8 cellular contexts compared by ENCODE assay signal in genomic region chr17:75152971-75153853, GRCh38. TPM values are rescaled to one million over a fixed set of nuclear protein-coding genes. Genes with fewer than 3 reads are reported as not detected.
DNase-seq lines count a peak whose midpoint lies in the region; TF ChIP-seq lines count a peak whose summit lies in the region.

No MANE protein-coding gene starts in this region.

- intact Hi-C loops in lower leg skin (cut with DNase I; ENCODE audit: low total_unique reads) = no loop called here

- no peaks in the 10 kb centered on the region for H3K27me3 ChIP-seq in suprapubic skin

- TF ChIP-seq CTCF in lower leg skin (IDR thresholded peaks at IDR 0.05) = no peak
- TF ChIP-seq CTCF in suprapubic skin (IDR thresholded peaks at IDR 0.05) = no peak

- H3K27ac ChIP-seq in KOPT-K1 (ENCODE audit: low read depth, low read length, poor library complexity, severe bottlenecking) = peak overlapping the region; percentile 93
- H3K27ac ChIP-seq in suprapubic skin = no peak overlapping the region

- H3K4me3 ChIP-seq in lower leg skin (ENCODE audit: low read depth, poor library complexity, severe bottlenecking) (peak overlapping the region; percentile 82), suprapubic skin (peak overlapping the region; percentile 98)

- H3K36me3 ChIP-seq in KOPT-K1 (ENCODE audit: insufficient read depth, low read length) (peaks cover 42% of the 10 kb centered on the region), suprapubic skin (peaks cover 3% of the 10 kb centered on the region)

- 5% methylated on average over 36 of the region's 36 CpGs for WGBS in lower leg skin, 2 donors
- WGBS in suprapubic skin = 5% methylated on average over 36 of the region's 36 CpGs

- peak; percentile 59 to 61 for DNase-seq in NCI-H524 (lab: John Stamatoyannopoulos, UW)
- no peak for DNase-seq in NCI-H524 treated with DMSO at 0.1 percent for 48 hours (lab: John Stamatoyannopoulos, UW)
- DNase-seq in SHP77 (lab: John Stamatoyannopoulos, UW) = peak; percentile 37 to 64
- peak; percentile 73 to 82 for DNase-seq in T47D (ENCODE audit: low read depth in 1 of 2, low spot score in 1 of 2)
- DNase-seq in lower leg skin (ENCODE audit: low spot score in 2 of 2) = peak in 1 of 2 donors; percentile 24
- peak; percentile 54 to 60 for DNase-seq in suprapubic skin (ENCODE audit: low spot score in 2 of 2)
- DNase-seq in effector CD4-positive, alpha-beta T cell = no peak

- TF ChIP-seq EP300 in suprapubic skin (IDR thresholded peaks at IDR 0.05) = no peak

- in situ Hi-C loops in T47D (cut with HindIII; ENCODE audit: low pct_unique_long_range_greater_than_20kb, low sequenced_read_pairs) = no loop called here

- H3K4me1 ChIP-seq in suprapubic skin = peaks cover 23% of the 10 kb centered on the region

- no peak for TF ChIP-seq POLR2A in lower leg skin (IDR thresholded peaks at IDR 0.05)
- TF ChIP-seq POLR2A in suprapubic skin (IDR thresholded peaks at IDR 0.05) = no peak

- H3K9me3 ChIP-seq in KOPT-K1 (ENCODE audit: insufficient read depth, low read length, poor library complexity, severe bottlenecking) = no peaks in the 10 kb centered on the region
- no peaks in the 10 kb centered on the region for H3K9me3 ChIP-seq in suprapubic skin

RNA-seq across cellular contexts. Expression of gene JPT1, which starts 1.1 kb away (rescaled TPM):
- 10 to 100 TPM; 30.2 to 56.4 (median 37.1) TPM for total RNA-seq in lower leg skin
- 10 to 100 TPM; 37.9 to 55.9 (median 50.4) TPM for total RNA-seq in suprapubic skin

RNA-seq across cellular contexts. Expression of gene NT5C, which starts 21.7 kb away (rescaled TPM):
- total RNA-seq in lower leg skin = 100 to 1,000 TPM in 3 of 4 donors, 10 to 100 TPM in 1; 62.5 to 107 (median 105) TPM
- 10 to 100 TPM; 58.6 to 86.7 (median 69.6) TPM for total RNA-seq in suprapubic skin

RNA-seq across cellular contexts. Expression of gene SUMO2, which starts 29.5 kb away (rescaled TPM):
- total RNA-seq in lower leg skin (10 to 100 TPM; 59.8 to 75.6 (median 68.2) TPM), suprapubic skin (10 to 100 TPM; 52.0 to 73.9 (median 70.8) TPM)

RNA-seq across cellular contexts. Expression of gene ARMC7, which starts 43.4 kb away (rescaled TPM):
- total RNA-seq in lower leg skin = 10 to 100 TPM; 10.6 to 14.7 (median 11.9) TPM
- 10 to 100 TPM in 2 of 4 donors, 1 to 10 TPM in 2; 7.5 to 15.5 (median 10.5) TPM for total RNA-seq in suprapubic skin

RNA-seq across cellular contexts. Expression of gene NUP85, which starts 52.3 kb away (rescaled TPM):
- 10 to 100 TPM; 32.1 to 46.2 (median 35.1) TPM for total RNA-seq in lower leg skin
- total RNA-seq in suprapubic skin = 10 to 100 TPM; 27.3 to 71.7 (median 33.0) TPM

Comparison
In these comparisons a context has a peak if more than half of its experiments do, and no peak if none do; other contexts are left out.
1. DNase-seq: peak in NCI-H524 (2 of 2), SHP77 (2 of 2), T47D (2 of 2) and suprapubic skin (2 of 2); none in NCI-H524 treated with DMSO at 0.1 percent for 48 hours (single experiment) and effector CD4-positive, alpha-beta T cell (single experiment).